14 cellular contexts compared by ENCODE assay signal in genomic region chr11:69040581-69041260, GRCh38. TPM values are rescaled to one million over a fixed set of nuclear protein-coding genes. Genes with fewer than 3 reads are reported as not detected.
DNase-seq lines count a peak whose midpoint lies in the region; ATAC-seq and TF ChIP-seq lines count a peak whose summit lies in the region.
"Had no signal": no experiment of that assay in that cellular context is flagged by ENCODE, and none has a peak within 500 bp of the region (broad histone marks: within the 10 kb centered on the region; RNA-seq: fewer than 3 reads in every experiment).

No MANE protein-coding gene starts in this region.

- peak overlapping the region; percentile 55 to 90 (median 79) for H3K4me2 ChIP-seq in BLaER1 treated with 17β-estradiol and CSF1 and Interleukin-3, amounts not matched to agents 10 nM and 100 nM
- no peak overlapping the region for H3K4me2 ChIP-seq in neural progenitor cell

- H4K20me1 ChIP-seq in BLaER1 treated with 17β-estradiol and CSF1 and Interleukin-3, amounts not matched to agents 10 nM and 100 nM: no peaks in the 10 kb centered on the region
- H4K20me1 ChIP-seq in neural progenitor cell (ENCODE audit: low read depth): no peaks in the 10 kb centered on the region

- H3K9me3 Mint-ChIP-seq in HFFc6 (no peaks in the 10 kb centered on the region), neural progenitor cell (peaks cover 1% of the 10 kb centered on the region)

- peaks cover 8% of the 10 kb centered on the region; the same call in 1 of the 2 replicates for H3K36me3 Mint-ChIP-seq in HFFc6 (ENCODE audit: low read depth)
- H3K36me3 Mint-ChIP-seq in neural progenitor cell: no peaks in the 10 kb centered on the region

- H3K4me1 Mint-ChIP-seq in HFFc6 (ENCODE audit: low read depth) (peaks cover 50% of the 10 kb centered on the region), neural progenitor cell (peaks cover 27% of the 10 kb centered on the region)

- H3K4me3 ChIP-seq in BLaER1 treated with 17β-estradiol and CSF1 and Interleukin-3, amounts not matched to agents 10 nM and 100 nM: no peak overlapping the region
- no peak overlapping the region for H3K4me3 ChIP-seq in neural progenitor cell
- H3K4me3 ChIP-seq: skin epidermis, tibial artery had no signal

- H3K36me3 ChIP-seq in BLaER1 treated with 17β-estradiol and CSF1 and Interleukin-3, amounts not matched to agents 10 nM and 100 nM: no peaks in the 10 kb centered on the region
- H3K36me3 ChIP-seq in neural progenitor cell: no peaks in the 10 kb centered on the region
- H3K36me3 ChIP-seq: tibial artery had no signal

- peak overlapping the region in 8 of 11 experiments; percentile 44 to 61 (median 50); a peak in 15 of 22 replicates for H3K27ac ChIP-seq in BLaER1 treated with 17β-estradiol and CSF1 and Interleukin-3, amounts not matched to agents 10 nM and 100 nM
- no peak overlapping the region for H3K27ac ChIP-seq in neural progenitor cell
- H3K27ac ChIP-seq: tibial artery had no signal

- ATAC-seq in HG02623 (IDR thresholded peaks at IDR 0.05; ENCODE audit: unreplicated experiment): no peak
- no peak for ATAC-seq in GM18519 (IDR thresholded peaks at IDR 0.05; ENCODE audit: low FRiP score, unreplicated experiment)
- ATAC-seq: left lobe of liver had no signal

- no peaks in the 10 kb centered on the region for H3K79me2 ChIP-seq in neural progenitor cell (ENCODE audit: low read depth)

- no peaks in the 10 kb centered on the region for H3F3A ChIP-seq in neural progenitor cell (ENCODE audit: low read depth)

- TF ChIP-seq CTCF in HFFc6 (IDR thresholded peaks at IDR 0.05) (no peak), neural progenitor cell (IDR thresholded peaks at IDR 0.05) (no peak)

- no peaks in the 10 kb centered on the region for H3K27me3 Mint-ChIP-seq in HFFc6 (ENCODE audit: insufficient read depth)
- H3K27me3 Mint-ChIP-seq in neural progenitor cell (ENCODE audit: insufficient read depth, low read depth): peaks cover 2% of the 10 kb centered on the region

- 0 out of 22 replicates have a peak overlapping the region, but pooled peaks of 1 of the 11 experiments have one; percentile 26 for H3K9ac ChIP-seq in BLaER1 treated with 17β-estradiol and CSF1 and Interleukin-3, amounts not matched to agents 10 nM and 100 nM
- no peak overlapping the region for H3K9ac ChIP-seq in neural progenitor cell

- peaks cover 46 to 68% (median 61%) of the 10 kb centered on the region in 10 experiments for H3K4me1 ChIP-seq in BLaER1 treated with 17β-estradiol and CSF1 and Interleukin-3, amounts not matched to agents 10 nM and 100 nM
- H3K4me1 ChIP-seq in neural progenitor cell: peaks cover 6% of the 10 kb centered on the region

- DNase-seq in HFFc6: peak; percentile 63
- peak; percentile 81 for DNase-seq in amniotic epithelial cell (ENCODE audit: low read depth)
- DNase-seq in neural progenitor cell (ENCODE audit: low spot score): no peak
- no peak for DNase-seq in NCI-H2081 treated with DMSO at 0.1 percent for 48 hours (lab: John Stamatoyannopoulos, UW)
- no peak for DNase-seq in 8988T
- DNase-seq: activated CD4-positive, alpha-beta T cell treated with anti-CD3 and anti-CD28 coated beads, Interleukin-2, amount 10 ng/mL, durations not matched to agents 7 days and 5 days; NCI-H82; tibial artery had no signal

- no peaks in the 10 kb centered on the region for H3K9me3 ChIP-seq in BLaER1 treated with 17β-estradiol and CSF1 and Interleukin-3, amounts not matched to agents 10 nM and 100 nM (replicated peaks in 1 of 11)
- no peaks in the 10 kb centered on the region for H3K9me3 ChIP-seq in neural progenitor cell (ENCODE audit: low read depth)
- H3K9me3 ChIP-seq: tibial artery had no signal

- H2AFZ ChIP-seq in neural progenitor cell (replicated peaks): no peak overlapping the region

- peak overlapping the region; percentile 77 for H3K27ac Mint-ChIP-seq in HFFc6
- peak overlapping the region; percentile 72 for H3K27ac Mint-ChIP-seq in neural progenitor cell
- H3K27ac Mint-ChIP-seq: activated CD4-positive, alpha-beta T cell treated with anti-CD3 and anti-CD28 coated beads, Interleukin-2, amount 10 ng/mL, durations not matched to agents 7 days and 5 days had no signal

- H3K4me3 Mint-ChIP-seq in HFFc6: peak overlapping the region; percentile 39; the same call in 1 of the 2 replicates
- no peak overlapping the region for H3K4me3 Mint-ChIP-seq in neural progenitor cell
- H3K4me3 Mint-ChIP-seq: activated CD4-positive, alpha-beta T cell treated with anti-CD3 and anti-CD28 coated beads, Interleukin-2, amount 10 ng/mL, durations not matched to agents 7 days and 5 days had no signal

- no peaks in the 10 kb centered on the region for H3K27me3 ChIP-seq in BLaER1 treated with 17β-estradiol and CSF1 and Interleukin-3, amounts not matched to agents 10 nM and 100 nM
- H3K27me3 ChIP-seq in neural progenitor cell: no peaks in the 10 kb centered on the region

RNA-seq across cellular contexts. Expression of gene TPCN2, which starts 8.0 kb away (rescaled TPM):
- total RNA-seq in HFFc6 (2021; fragmentation: NEBNext Ultra II Directional; extraction: Animal tissue kit (Norgen Biotek cat#: 25700)): 10 to 100 TPM in 1 of 6 experiments, 1 to 10 TPM in 5; 8.0 to 11.2 (median 9.0) TPM
- total RNA-seq in neural progenitor cell (ENCODE audit: low replicate concordance): 7.2 and 10.9 TPM in 2 replicates

RNA-seq across cellular contexts. Expression of gene MRGPRF, which starts 27.7 kb away (rescaled TPM):
- total RNA-seq in HFFc6 (2021; fragmentation: NEBNext Ultra II Directional; extraction: Animal tissue kit (Norgen Biotek cat#: 25700)): 10 to 100 TPM; 51.4 to 74.9 (median 63.9) TPM
- total RNA-seq in neural progenitor cell (ENCODE audit: low replicate concordance): 0.56 and 3.5 TPM in 2 replicates
- total RNA-seq: activated CD4-positive, alpha-beta T cell treated with anti-CD3 and anti-CD28 coated beads, Interleukin-2, amount 10 ng/mL, durations not matched to agents 7 days and 5 days had no signal

RNA-seq across cellular contexts. Expression of gene MRGPRD, which starts 59.9 kb away (rescaled TPM):
- not detected for total RNA-seq in HFFc6 (2021; fragmentation: NEBNext Ultra II Directional; extraction: Animal tissue kit (Norgen Biotek cat#: 25700))
- not detected in 2 replicates for total RNA-seq in neural progenitor cell (ENCODE audit: low replicate concordance)
- total RNA-seq: activated CD4-positive, alpha-beta T cell treated with anti-CD3 and anti-CD28 coated beads, Interleukin-2, amount 10 ng/mL, durations not matched to agents 7 days and 5 days; dermis microvascular lymphatic vessel endothelial cell; left lobe of liver had no signal

Comparison
In these comparisons a context has a peak if more than half of its experiments do, and no peak if none do; other contexts are left out.
1. DNase-seq: peak in HFFc6 (single experiment) and amniotic epithelial cell (single experiment); none in neural progenitor cell (single experiment), NCI-H2081 treated with DMSO at 0.1 percent for 48 hours (single experiment) and 8988T (single experiment).
2. RNA of gene MRGPRF, which starts 27.7 kb away (total RNA-seq): 51.4 to 74.9 TPM in HFFc6; 0.56 to 3.5 TPM in neural progenitor cell; every median in the first group is over 10 times any median in the second.